In genomic region chr21:29181799-29182470, GRCh38 we compare ENCODE assay signal across 8 cellular contexts. TPM values are rescaled to one million over a fixed set of nuclear protein-coding genes. Genes with fewer than 3 reads are reported as not detected.
A peak's percentile ranks its signal among the peaks of the same experiment; 100 is the strongest.
DNase-seq lines count a peak whose midpoint lies in the region; ATAC-seq, FAIRE-seq and TF ChIP-seq lines count a peak whose summit lies in the region.

No MANE protein-coding gene starts in this region.

- H3K36me3 ChIP-seq in HUES64 (ENCODE audit: insufficient read depth, low read length) (no peaks in the 10 kb centered on the region), mucosa of descending colon (ENCODE audit: low read depth) (no peaks in the 10 kb centered on the region)

- no peaks in the 10 kb centered on the region for H3K27me3 ChIP-seq in HUES64 (ENCODE audit: insufficient read depth, low read length)

- H3K9ac ChIP-seq in HUES64 (ENCODE audit: low read depth, low read length), result 0 out of 2 replicates have a peak overlapping the region, but pooled peaks have one; percentile 24

- no peak overlapping the region for H3K4me3 ChIP-seq in HUES64 (ENCODE audit: low read length)
- H3K4me3 ChIP-seq in choroid plexus epithelial cell (ENCODE audit: low read depth, low read length), result peak overlapping the region; percentile 49
- H3K4me3 ChIP-seq in mucosa of descending colon, result no peak overlapping the region

- no peak for TF ChIP-seq CTCF in choroid plexus epithelial cell (conservative IDR thresholded peaks at IDR 0.05; ENCODE audit: low read depth, low read length)
- no peak for TF ChIP-seq CTCF in mucosa of descending colon (IDR thresholded peaks at IDR 0.05)

- ATAC-seq in mucosa of descending colon (peak; percentile 79), HG03520 (IDR thresholded peaks at IDR 0.05; ENCODE audit: unreplicated experiment) (no peak), GM19467 (IDR thresholded peaks at IDR 0.05; ENCODE audit: unreplicated experiment) (no peak)

- 74% methylated on average over 8 of the region's 9 CpGs for WGBS in HUES64

- peak; percentile 67 for FAIRE-seq in GM18507 (lab: Jason Lieb, UNC)

- peaks cover 8% of the 10 kb centered on the region for H3K4me1 ChIP-seq in HUES64 (ENCODE audit: insufficient read depth, low read length)
- H3K4me1 ChIP-seq in mucosa of descending colon (ENCODE audit: low read depth), result peaks cover 30% of the 10 kb centered on the region

- H3K27ac ChIP-seq in HUES64 (ENCODE audit: low read depth, low read length), result no peak overlapping the region

- H3K9me3 ChIP-seq in HUES64 (ENCODE audit: insufficient read depth, low read depth, low read length) (no peaks in the 10 kb centered on the region), mucosa of descending colon (no peaks in the 10 kb centered on the region)

- DNase-seq in GM18507 (ENCODE audit: extremely low spot score, insufficient read length, low read depth), result no peak
- DNase-seq in choroid plexus epithelial cell (ENCODE audit: low read depth), result peak; percentile 96
- DNase-seq in mucosa of descending colon, result peak in 1 of 3 donors; percentile 34
- no peak for DNase-seq in nucleus accumbens (lab: John Stamatoyannopoulos, UW)
- no peak for DNase-seq in medulla oblongata (ENCODE audit: extremely low spot score)

- intact Hi-C loops in mucosa of descending colon (cut with DNase I, micrococcal nuclease), result no loop called here

RNA-seq across cellular contexts. Expression of gene MAP3K7CL, which starts 51.5 kb away (rescaled TPM):
- not detected for polyA plus RNA-seq in HUES64 (2013, experiment 1 of 2)
- polyA plus RNA-seq in HUES64 (2013, experiment 2 of 2), result not detected
- 1 to 10 TPM; 2.2 to 7.9 (median 4.3) TPM for total RNA-seq in mucosa of descending colon
